8 cellular contexts compared by ENCODE assay signal in the genomic region with DNA sequence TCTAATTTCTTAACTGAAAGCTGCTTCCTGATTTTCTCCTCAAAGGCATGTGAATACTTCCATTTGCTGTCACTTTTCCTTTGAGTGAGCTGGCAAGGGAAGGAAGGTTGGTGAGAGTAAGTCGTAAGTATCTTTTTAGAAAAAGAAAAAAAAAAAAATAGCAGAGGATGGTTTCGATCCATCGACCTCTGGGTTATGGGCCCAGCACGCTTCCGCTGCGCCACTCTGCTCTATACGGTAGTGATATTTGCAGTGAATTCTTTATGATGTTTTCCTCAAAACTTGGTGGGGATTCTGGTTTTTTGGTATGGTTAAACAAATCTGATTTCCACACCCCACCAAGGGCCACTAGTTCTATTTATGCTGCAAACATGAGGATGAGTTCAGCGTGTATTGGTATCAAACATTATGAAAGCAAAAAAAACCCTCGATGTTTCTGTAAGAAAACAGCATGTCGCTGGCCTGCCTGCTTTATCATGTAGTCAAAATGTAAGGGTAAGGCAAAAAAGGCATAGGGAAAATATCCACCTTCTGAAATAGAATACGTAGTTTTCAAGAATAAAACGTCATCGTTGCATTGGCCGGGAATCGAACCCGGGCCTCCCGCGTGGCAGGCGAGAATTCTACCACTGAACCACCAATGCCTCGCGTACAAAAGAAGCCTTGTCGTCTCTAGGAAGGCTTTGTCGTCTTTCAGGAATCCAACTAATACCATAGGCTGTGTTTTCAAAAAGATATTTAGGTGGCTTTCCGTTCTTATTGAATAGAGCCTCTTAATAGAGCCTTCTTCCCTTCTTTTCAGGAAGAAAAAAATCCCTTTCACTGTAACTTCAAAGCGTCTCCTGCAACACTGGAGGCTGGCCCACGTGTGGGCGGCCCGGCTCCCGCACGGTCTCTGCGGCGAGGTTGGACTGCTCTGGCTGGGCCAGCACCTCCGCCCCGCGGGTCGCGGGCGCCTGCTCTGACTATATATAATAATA. TPM values are rescaled to one million over a fixed set of nuclear protein-coding genes. Genes with fewer than 3 reads are reported as not detected.
DNase-seq lines count a peak whose midpoint lies in the region; ATAC-seq and TF ChIP-seq lines count a peak whose summit lies in the region.

No MANE protein-coding gene starts in this region.

- CTCF ChIA-PET in mammary epithelial cell (lab: Charles Lee; ENCODE audit: low non-redundant PET), result interaction anchor here (0.6 kb wide), 1 partner anchor 1699 kb away, joined by 5 read pairs; no protein-coding TSS in a partner anchor

- in situ Hi-C loops in mammary epithelial cell (cut with MboI; ENCODE audit: low sequenced_read_pairs in 2 of 2), result loop anchor here in 1 of 2 donors (25.0 kb wide), 1 partner anchor 310 kb away; no protein-coding TSS in a partner anchor

- dilution Hi-C loops in mammary epithelial cell (cut with HindIII; ENCODE audit: low sequenced_read_pairs), result no loop called here

- WGBS in mammary epithelial cell (ENCODE audit: low coverage, missing lambda C conversion rate), result under 1% methylated on average over 29 of the region's 38 CpGs
- 0 to 18% (median 1%) methylated on average over 38 of the region's 38 CpGs for WGBS in spleen, 5 donors

- TF ChIP-seq CTCF in WI38 (IDR thresholded peaks at IDR 0.05; ENCODE audit: low read depth, low read length) (no peak), mammary epithelial cell (conservative IDR thresholded peaks at IDR 0.05 in 1 of 2, IDR thresholded peaks at IDR 0.05 in 1 of 2; ENCODE audit: extremely low read depth in 1 of 2, insufficient read depth in 1 of 2, low read depth in 1 of 2, low read length in 2 of 2) (no peak), spleen (IDR thresholded peaks at IDR 0.05 in 8 of 11, conservative IDR thresholded peaks at IDR 0.05 in 3 of 11) (no peak)

- peak; percentile 62 for ATAC-seq in HG03025 (IDR thresholded peaks at IDR 0.05; ENCODE audit: low FRiP score, unreplicated experiment)

- no peaks in the 10 kb centered on the region for H4K20me1 ChIP-seq in mammary epithelial cell (ENCODE audit: insufficient read depth, low read length)

- peaks cover 10% of the 10 kb centered on the region for H3K4me1 ChIP-seq in mammary epithelial cell (ENCODE audit: insufficient read depth, low read length)
- H3K4me1 ChIP-seq in spleen, result peaks cover 0 to 16% (median 9%) of the 10 kb centered on the region in 6 donors

- H3K27me3 ChIP-seq in mammary epithelial cell (ENCODE audit: insufficient read depth, low read length), result no peaks in the 10 kb centered on the region
- no peaks in the 10 kb centered on the region for H3K27me3 ChIP-seq in spleen (replicated peaks in 1 of 7)

- intact Hi-C loops in mammary epithelial cell (cut with micrococcal nuclease), result loop anchor here (1.0 to 10.0 kb wide), 5 partner anchors 178 to 782 kb away; a partner anchor contains a TSS
- intact Hi-C loops in spleen (cut with DNase I; ENCODE audit: low total_unique reads), result no loop called here

- peak overlapping the region; percentile 81 for H3K4me2 ChIP-seq in mammary epithelial cell (ENCODE audit: insufficient read depth, low read depth, low read length)

- BruUV-seq in mammary epithelial cell (replicated peaks; lab: Mats Ljungman, UMichigan), result no TSS peak

- H3K36me3 ChIP-seq in mammary epithelial cell (ENCODE audit: insufficient read depth, low read length), result no peaks in the 10 kb centered on the region
- no peaks in the 10 kb centered on the region for H3K36me3 ChIP-seq in spleen

- peak overlapping the region; percentile 69 for H2AFZ ChIP-seq in mammary epithelial cell (ENCODE audit: low read depth, low read length)

- DNase-seq in SHP77 (lab: John Stamatoyannopoulos, UW) (peak; percentile 72 to 84), SHP77 treated with DMSO at 0.1 percent for 48 hours (lab: John Stamatoyannopoulos, UW) (no peak), NCI-H2107 treated with DMSO at 0.1 percent for 48 hours (lab: John Stamatoyannopoulos, UW; ENCODE audit: unreplicated experiment) (peak; percentile 54), mammary epithelial cell (peak; percentile 80), inferior parietal cortex (ENCODE audit: extremely low spot score) (peak; percentile 98), spleen (peak; percentile 91)

- H3K4me3 ChIP-seq in WI38 (ENCODE audit: low read depth, low read length), result peak overlapping the region; percentile 73
- peak overlapping the region; percentile 55 to 84 (median 68) for H3K4me3 ChIP-seq in mammary epithelial cell (replicated peaks in 1 of 3; ENCODE audit: insufficient read depth in 1 of 3, low read depth in 2 of 3, low read length in 3 of 3)
- peak overlapping the region; percentile 33 to 73 (median 52) for H3K4me3 ChIP-seq in spleen

- no peaks in the 10 kb centered on the region for H3K79me2 ChIP-seq in mammary epithelial cell (ENCODE audit: insufficient read depth, low read length)

- peak overlapping the region; percentile 19 for H3K9ac ChIP-seq in mammary epithelial cell (ENCODE audit: insufficient read depth, low read length)

- no peak for TF ChIP-seq POLR2A in spleen (IDR thresholded peaks at IDR 0.05)

- H3K9me3 ChIP-seq in mammary epithelial cell (replicated peaks; ENCODE audit: insufficient read depth, low read length), result no peaks in the 10 kb centered on the region
- H3K9me3 ChIP-seq in spleen, result no peaks in the 10 kb centered on the region

- H3K27ac ChIP-seq in mammary epithelial cell (ENCODE audit: insufficient read depth, low read depth, low read length) (peak overlapping the region; percentile 60), spleen (peak overlapping the region; percentile 67 to 90 (median 86))

RNA-seq across cellular contexts. Expression of a gene that starts 9.6 kb away (rescaled TPM):
- total RNA-seq in mammary epithelial cell (not detected), spleen (not detected)
- polyA plus RNA-seq in mammary epithelial cell (not detected), spleen (not detected)
- polyA minus RNA-seq in mammary epithelial cell, result not detected

RNA-seq across cellular contexts. Expression of a gene that starts 54.4 kb away (rescaled TPM):
- total RNA-seq in mammary epithelial cell, result not detected
- not detected for polyA plus RNA-seq in mammary epithelial cell
- polyA minus RNA-seq in mammary epithelial cell, result not detected
- total RNA-seq in spleen, result 1 to 10 TPM in 1 of 7 donors, not detected in 6; 1.5 TPM
- under 1 TPM in 1 of 3 donors, not detected in 2; 0.18 TPM for polyA plus RNA-seq in spleen
